In genomic region chr11:27997344-27997743, GRCh38 we compare ENCODE assay signal across 21 cellular contexts.
"Had no signal": no experiment of that assay in that cellular context is flagged by ENCODE, and none has a peak within 500 bp of the region (broad histone marks: within the 10 kb centered on the region; RNA-seq: fewer than 3 reads in every experiment).

No MANE protein-coding gene starts in this region.

- DNase-seq: effector CD4-positive, alpha-beta T cell; endodermal cell; erythroblast; gastrocnemius medialis; heart right ventricle; hypothalamus; islet precursor cell; left lung; lower lobe of right lung; natural killer cell; posterior cingulate gyrus; sigmoid colon; stimulated activated CD4-positive, alpha-beta T cell treated with anti-CD3 and anti-CD28 coated beads, Interleukin-2, amount 100 ng/mL, for 24 hours; stimulated activated CD4-positive, alpha-beta T cell treated with anti-CD3 and anti-CD28 coated beads, Interleukin-4, amount 100 ng/mL, for 4 hours; stimulated activated naive B cell treated with anti-CD40 and anti-IgM and Interleukin-4, amounts not matched to agents 10 μg/mL and 1 μg/mL and 100 μg/mL, for 72 hours; stimulated activated naive CD8-positive, alpha-beta T cell treated with anti-CD3 and anti-CD28 coated beads, Interleukin-15, amount 100 ng/mL, for 72 hours; transverse colon had no signal

- H3K36me3 ChIP-seq: gastrocnemius medialis, heart right ventricle, lower lobe of right lung, sigmoid colon, thoracic aorta, transverse colon had no signal

- H3K4me1 ChIP-seq: gastrocnemius medialis, heart right ventricle, left lung, lower lobe of right lung, sigmoid colon, transverse colon had no signal

- H3K27ac ChIP-seq: coronary artery, gastrocnemius medialis, heart right ventricle, left lung, lower lobe of right lung, sigmoid colon, skin epidermis, thoracic aorta, transverse colon had no signal

- H3K4me3 ChIP-seq: coronary artery, gastrocnemius medialis, heart right ventricle, left lung, lower lobe of right lung, sigmoid colon, skin epidermis, thoracic aorta, transverse colon had no signal

- FAIRE-seq: endothelial cell of umbilical vein had no signal

- ATAC-seq: gastrocnemius medialis; heart right ventricle; left lung; lower lobe of right lung; natural killer cell; stimulated activated naive B cell treated with anti-CD40 and anti-IgM and Interleukin-4, amounts not matched to agents 10 μg/mL and 1 μg/mL and 100 μg/mL, for 72 hours; stimulated activated naive CD8-positive, alpha-beta T cell treated with anti-CD3 and anti-CD28 coated beads, Interleukin-15, amount 100 ng/mL, for 72 hours had no signal

- H3K27me3 ChIP-seq: gastrocnemius medialis, heart right ventricle, left lung, sigmoid colon, transverse colon had no signal
